In the genomic region with DNA sequence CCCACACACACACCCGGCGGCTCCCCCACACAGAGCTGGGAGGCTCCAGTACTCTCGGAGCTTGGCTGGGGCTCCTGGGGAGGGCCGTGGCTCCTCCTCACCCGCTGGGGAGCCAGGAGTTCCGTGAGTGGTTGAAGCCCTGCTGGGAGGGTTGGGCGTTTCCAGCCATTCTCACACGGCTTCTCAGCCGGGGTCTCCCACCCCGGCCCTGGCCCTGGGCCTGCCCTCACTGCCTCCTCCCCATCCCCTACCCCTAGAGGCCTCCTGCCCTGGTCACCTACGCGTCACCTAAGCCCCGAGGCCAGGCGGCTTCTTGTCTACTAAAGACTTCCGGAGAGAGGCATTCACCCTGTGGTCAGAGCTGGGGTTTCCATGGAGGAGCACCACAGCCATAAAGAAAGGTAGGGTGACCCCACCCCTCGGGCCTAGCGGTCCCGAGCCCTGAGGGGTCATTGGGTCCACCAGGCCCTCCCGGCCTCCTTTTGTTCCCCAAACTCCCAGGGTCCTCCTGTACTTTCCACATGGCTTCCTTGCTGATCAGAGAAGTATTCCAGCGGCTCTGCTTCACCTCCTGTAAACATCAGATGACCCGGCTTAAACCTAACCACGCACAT, we compare ENCODE assay signal across 1 cellular context.
A peak's percentile ranks its signal among the peaks of the same experiment; 100 is the strongest.
TF ChIP-seq lines count a peak whose summit lies in the region.

No MANE protein-coding gene starts in this region.

TF ChIP-seq in HepG2, 621 proteins besides CTCF, POLR2A, EP300 and RAD21 (continued from another document and continues in another):
- no peak for TF ChIP-seq NCOR1 (IDR thresholded peaks at IDR 0.05; ENCODE audit: borderline replicate concordance, low read length)
- peak; percentile 85 for TF ChIP-seq RXRA (CRISPR knock-in tag; IDR thresholded peaks at IDR 0.05)
- no peak for TF ChIP-seq JUN (CRISPR knock-in tag; IDR thresholded peaks at IDR 0.05)
- TF ChIP-seq ZNF766 (CRISPR knock-in tag; IDR thresholded peaks at IDR 0.05; ENCODE audit: borderline replicate concordance): no peak
- TF ChIP-seq SMC3 (IDR thresholded peaks at IDR 0.05; ENCODE audit: low read length): 0 out of 2 replicates have a peak, but pooled peaks have one; percentile 8
- TF ChIP-seq KLF13 (CRISPR knock-in tag; IDR thresholded peaks at IDR 0.05): no peak
- TF ChIP-seq ZNF879 (CRISPR knock-in tag; IDR thresholded peaks at IDR 0.05): peak; percentile 72; the same call in 1 of the 2 replicates
- peak; percentile 24; the same call in 1 of the 2 replicates for TF ChIP-seq ZNF12 (CRISPR knock-in tag; IDR thresholded peaks at IDR 0.05)
- TF ChIP-seq, protein P1, sequence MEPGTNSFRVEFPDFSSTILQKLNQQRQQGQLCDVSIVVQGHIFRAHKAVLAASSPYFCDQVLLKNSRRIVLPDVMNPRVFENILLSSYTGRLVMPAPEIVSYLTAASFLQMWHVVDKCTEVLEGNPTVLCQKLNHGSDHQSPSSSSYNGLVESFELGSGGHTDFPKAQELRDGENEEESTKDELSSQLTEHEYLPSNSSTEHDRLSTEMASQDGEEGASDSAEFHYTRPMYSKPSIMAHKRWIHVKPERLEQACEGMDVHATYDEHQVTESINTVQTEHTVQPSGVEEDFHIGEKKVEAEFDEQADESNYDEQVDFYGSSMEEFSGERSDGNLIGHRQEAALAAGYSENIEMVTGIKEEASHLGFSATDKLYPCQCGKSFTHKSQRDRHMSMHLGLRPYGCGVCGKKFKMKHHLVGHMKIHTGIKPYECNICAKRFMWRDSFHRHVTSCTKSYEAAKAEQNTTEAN (CRISPR knock-in tag; conservative IDR thresholded peaks at IDR 0.05): no peak
- no peak for TF ChIP-seq ZNF205 (CRISPR knock-in tag; IDR thresholded peaks at IDR 0.05)
- TF ChIP-seq HHEX (CRISPR knock-in tag; IDR thresholded peaks at IDR 0.05): no peak
- no peak for TF ChIP-seq IKZF4 (CRISPR knock-in tag; IDR thresholded peaks at IDR 0.05; ENCODE audit: borderline replicate concordance, low read depth, not compliant biosample characterization)
- TF ChIP-seq PRMT3 (CRISPR knock-in tag; IDR thresholded peaks at IDR 0.05; ENCODE audit: borderline replicate concordance, low read depth): no peak; the same call in 1 of the 2 replicates
- no peak for TF ChIP-seq JUND (CRISPR knock-in tag; IDR thresholded peaks at IDR 0.05)
- TF ChIP-seq ELF1 (CRISPR knock-in tag; IDR thresholded peaks at IDR 0.05): peak; percentile 37; the same call in 1 of the 2 replicates
- TF ChIP-seq, protein P2, sequence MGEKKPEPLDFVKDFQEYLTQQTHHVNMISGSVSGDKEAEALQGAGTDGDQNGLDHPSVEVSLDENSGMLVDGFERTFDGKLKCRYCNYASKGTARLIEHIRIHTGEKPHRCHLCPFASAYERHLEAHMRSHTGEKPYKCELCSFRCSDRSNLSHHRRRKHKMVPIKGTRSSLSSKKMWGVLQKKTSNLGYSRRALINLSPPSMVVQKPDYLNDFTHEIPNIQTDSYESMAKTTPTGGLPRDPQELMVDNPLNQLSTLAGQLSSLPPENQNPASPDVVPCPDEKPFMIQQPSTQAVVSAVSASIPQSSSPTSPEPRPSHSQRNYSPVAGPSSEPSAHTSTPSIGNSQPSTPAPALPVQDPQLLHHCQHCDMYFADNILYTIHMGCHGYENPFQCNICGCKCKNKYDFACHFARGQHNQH (CRISPR knock-in tag; IDR thresholded peaks at IDR 0.05): peak; percentile 67; the same call in 1 of the 2 replicates
- TF ChIP-seq, protein P3, sequence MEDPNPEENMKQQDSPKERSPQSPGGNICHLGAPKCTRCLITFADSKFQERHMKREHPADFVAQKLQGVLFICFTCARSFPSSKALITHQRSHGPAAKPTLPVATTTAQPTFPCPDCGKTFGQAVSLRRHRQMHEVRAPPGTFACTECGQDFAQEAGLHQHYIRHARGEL (CRISPR knock-in tag; IDR thresholded peaks at IDR 0.05): peak; percentile 79; the same call in 1 of the 2 replicates
- TF ChIP-seq, protein P4, sequence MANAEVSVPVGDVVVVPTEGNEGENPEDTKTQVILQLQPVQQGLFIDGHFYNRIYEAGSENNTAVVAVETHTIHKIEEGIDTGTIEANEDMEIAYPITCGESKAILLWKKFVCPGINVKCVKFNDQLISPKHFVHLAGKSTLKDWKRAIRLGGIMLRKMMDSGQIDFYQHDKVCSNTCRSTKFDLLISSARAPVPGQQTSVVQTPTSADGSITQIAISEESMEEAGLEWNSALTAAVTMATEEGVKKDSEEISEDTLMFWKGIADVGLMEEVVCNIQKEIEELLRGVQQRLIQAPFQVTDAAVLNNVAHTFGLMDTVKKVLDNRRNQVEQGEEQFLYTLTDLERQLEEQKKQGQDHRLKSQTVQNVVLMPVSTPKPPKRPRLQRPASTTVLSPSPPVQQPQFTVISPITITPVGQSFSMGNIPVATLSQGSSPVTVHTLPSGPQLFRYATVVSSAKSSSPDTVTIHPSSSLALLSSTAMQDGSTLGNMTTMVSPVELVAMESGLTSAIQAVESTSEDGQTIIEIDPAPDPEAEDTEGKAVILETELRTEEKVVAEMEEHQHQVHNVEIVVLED (CRISPR knock-in tag; IDR thresholded peaks at IDR 0.05; ENCODE audit: borderline replicate concordance): no peak
- TF ChIP-seq, protein P5, sequence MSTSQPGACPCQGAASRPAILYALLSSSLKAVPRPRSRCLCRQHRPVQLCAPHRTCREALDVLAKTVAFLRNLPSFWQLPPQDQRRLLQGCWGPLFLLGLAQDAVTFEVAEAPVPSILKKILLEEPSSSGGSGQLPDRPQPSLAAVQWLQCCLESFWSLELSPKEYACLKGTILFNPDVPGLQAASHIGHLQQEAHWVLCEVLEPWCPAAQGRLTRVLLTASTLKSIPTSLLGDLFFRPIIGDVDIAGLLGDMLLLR (CRISPR knock-in tag; IDR thresholded peaks at IDR 0.05): no peak
- TF ChIP-seq ZZZ3 (CRISPR knock-in tag; IDR thresholded peaks at IDR 0.05; ENCODE audit: borderline replicate concordance): no peak
- no peak for TF ChIP-seq ZNF570 (CRISPR knock-in tag; IDR thresholded peaks at IDR 0.05; ENCODE audit: borderline replicate concordance)
- TF ChIP-seq, protein P6, sequence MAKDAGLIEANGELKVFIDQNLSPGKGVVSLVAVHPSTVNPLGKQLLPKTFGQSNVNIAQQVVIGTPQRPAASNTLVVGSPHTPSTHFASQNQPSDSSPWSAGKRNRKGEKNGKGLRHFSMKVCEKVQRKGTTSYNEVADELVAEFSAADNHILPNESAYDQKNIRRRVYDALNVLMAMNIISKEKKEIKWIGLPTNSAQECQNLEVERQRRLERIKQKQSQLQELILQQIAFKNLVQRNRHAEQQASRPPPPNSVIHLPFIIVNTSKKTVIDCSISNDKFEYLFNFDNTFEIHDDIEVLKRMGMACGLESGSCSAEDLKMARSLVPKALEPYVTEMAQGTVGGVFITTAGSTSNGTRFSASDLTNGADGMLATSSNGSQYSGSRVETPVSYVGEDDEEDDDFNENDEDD (CRISPR knock-in tag; IDR thresholded peaks at IDR 0.05; ENCODE audit: borderline replicate concordance): peak; percentile 62; the same call in 1 of the 2 replicates
- TF ChIP-seq, protein P7, sequence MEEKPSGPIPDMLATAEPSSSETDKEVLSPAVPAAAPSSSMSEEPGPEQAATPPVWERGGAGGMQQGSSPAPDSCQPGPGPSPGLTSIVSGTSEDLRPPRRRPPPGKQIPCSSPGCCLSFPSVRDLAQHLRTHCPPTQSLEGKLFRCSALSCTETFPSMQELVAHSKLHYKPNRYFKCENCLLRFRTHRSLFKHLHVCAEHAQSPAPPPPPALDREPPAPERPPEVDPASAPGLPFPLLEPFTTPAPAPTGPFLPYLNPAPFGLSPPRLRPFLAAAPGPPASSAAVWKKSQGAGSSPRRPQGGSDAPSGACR (CRISPR knock-in tag; IDR thresholded peaks at IDR 0.05): peak; percentile 56; the same call in 1 of the 2 replicates
- TF ChIP-seq, protein P8, sequence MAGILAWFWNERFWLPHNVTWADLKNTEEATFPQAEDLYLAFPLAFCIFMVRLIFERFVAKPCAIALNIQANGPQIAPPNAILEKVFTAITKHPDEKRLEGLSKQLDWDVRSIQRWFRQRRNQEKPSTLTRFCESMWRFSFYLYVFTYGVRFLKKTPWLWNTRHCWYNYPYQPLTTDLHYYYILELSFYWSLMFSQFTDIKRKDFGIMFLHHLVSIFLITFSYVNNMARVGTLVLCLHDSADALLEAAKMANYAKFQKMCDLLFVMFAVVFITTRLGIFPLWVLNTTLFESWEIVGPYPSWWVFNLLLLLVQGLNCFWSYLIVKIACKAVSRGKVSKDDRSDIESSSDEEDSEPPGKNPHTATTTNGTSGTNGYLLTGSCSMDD (CRISPR knock-in tag; IDR thresholded peaks at IDR 0.05): no peak
- TF ChIP-seq, protein P9, sequence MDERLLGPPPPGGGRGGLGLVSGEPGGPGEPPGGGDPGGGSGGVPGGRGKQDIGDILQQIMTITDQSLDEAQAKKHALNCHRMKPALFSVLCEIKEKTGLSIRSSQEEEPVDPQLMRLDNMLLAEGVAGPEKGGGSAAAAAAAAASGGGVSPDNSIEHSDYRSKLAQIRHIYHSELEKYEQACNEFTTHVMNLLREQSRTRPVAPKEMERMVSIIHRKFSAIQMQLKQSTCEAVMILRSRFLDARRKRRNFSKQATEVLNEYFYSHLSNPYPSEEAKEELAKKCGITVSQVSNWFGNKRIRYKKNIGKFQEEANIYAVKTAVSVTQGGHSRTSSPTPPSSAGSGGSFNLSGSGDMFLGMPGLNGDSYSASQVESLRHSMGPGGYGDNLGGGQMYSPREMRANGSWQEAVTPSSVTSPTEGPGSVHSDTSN (CRISPR knock-in tag; IDR thresholded peaks at IDR 0.05): no peak
- TF ChIP-seq PITX1 (CRISPR knock-in tag; IDR thresholded peaks at IDR 0.05): peak; percentile 55; the same call in 1 of the 2 replicates
- TF ChIP-seq MTA1 (CRISPR knock-in tag; IDR thresholded peaks at IDR 0.05; ENCODE audit: borderline replicate concordance): peak; percentile 45; the same call in 1 of the 2 replicates
- TF ChIP-seq CBX5 (CRISPR knock-in tag; IDR thresholded peaks at IDR 0.05; ENCODE audit: borderline replicate concordance): no peak
- TF ChIP-seq, protein P10, sequence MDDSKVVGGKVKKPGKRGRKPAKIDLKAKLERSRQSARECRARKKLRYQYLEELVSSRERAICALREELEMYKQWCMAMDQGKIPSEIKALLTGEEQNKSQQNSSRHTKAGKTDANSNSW (CRISPR knock-in tag; IDR thresholded peaks at IDR 0.05; ENCODE audit: borderline replicate concordance): peak; percentile 30; the same call in 1 of the 2 replicates
- TF ChIP-seq SETDB1 (CRISPR knock-in tag; IDR thresholded peaks at IDR 0.05; ENCODE audit: borderline replicate concordance): no peak
- TF ChIP-seq, protein P11, sequence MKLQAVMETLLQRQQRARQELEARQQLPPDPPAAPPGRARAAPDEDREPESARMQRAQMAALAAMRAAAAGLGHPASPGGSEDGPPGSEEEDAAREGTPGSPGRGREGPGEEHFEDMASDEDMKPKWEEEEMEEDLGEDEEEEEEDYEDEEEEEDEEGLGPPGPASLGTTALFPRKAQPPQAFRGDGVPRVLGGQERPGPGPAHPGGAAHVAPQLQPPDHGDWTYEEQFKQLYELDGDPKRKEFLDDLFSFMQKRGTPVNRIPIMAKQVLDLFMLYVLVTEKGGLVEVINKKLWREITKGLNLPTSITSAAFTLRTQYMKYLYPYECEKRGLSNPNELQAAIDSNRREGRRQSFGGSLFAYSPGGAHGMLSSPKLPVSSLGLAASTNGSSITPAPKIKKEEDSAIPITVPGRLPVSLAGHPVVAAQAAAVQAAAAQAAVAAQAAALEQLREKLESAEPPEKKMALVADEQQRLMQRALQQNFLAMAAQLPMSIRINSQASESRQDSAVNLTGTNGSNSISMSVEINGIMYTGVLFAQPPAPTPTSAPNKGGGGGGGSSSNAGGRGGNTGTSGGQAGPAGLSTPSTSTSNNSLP (IDR thresholded peaks at IDR 0.05; ENCODE audit: low read depth, low read length): 0 out of 2 replicates have a peak, but pooled peaks have one; percentile 10
- no peak for TF ChIP-seq ZNF550 (CRISPR knock-in tag; IDR thresholded peaks at IDR 0.05; ENCODE audit: borderline replicate concordance)
- TF ChIP-seq MZF1 (CRISPR knock-in tag; IDR thresholded peaks at IDR 0.05; ENCODE audit: borderline replicate concordance): no peak
- TF ChIP-seq ZNF563 (CRISPR knock-in tag; IDR thresholded peaks at IDR 0.05): peak; percentile 83
- TF ChIP-seq, protein P12, sequence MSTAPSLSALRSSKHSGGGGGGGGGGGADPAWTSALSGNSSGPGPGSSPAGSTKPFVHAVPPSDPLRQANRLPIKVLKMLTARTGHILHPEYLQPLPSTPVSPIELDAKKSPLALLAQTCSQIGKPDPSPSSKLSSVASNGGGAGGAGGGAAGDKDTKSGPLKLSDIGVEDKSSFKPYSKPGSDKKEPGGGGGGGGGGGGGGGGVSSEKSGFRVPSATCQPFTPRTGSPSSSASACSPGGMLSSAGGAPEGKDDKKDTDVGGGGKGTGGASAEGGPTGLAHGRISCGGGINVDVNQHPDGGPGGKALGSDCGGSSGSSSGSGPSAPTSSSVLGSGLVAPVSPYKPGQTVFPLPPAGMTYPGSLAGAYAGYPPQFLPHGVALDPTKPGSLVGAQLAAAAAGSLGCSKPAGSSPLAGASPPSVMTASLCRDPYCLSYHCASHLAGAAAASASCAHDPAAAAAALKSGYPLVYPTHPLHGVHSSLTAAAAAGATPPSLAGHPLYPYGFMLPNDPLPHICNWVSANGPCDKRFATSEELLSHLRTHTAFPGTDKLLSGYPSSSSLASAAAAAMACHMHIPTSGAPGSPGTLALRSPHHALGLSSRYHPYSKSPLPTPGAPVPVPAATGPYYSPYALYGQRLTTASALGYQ (CRISPR knock-in tag; IDR thresholded peaks at IDR 0.05): no peak
- TF ChIP-seq, protein P13, sequence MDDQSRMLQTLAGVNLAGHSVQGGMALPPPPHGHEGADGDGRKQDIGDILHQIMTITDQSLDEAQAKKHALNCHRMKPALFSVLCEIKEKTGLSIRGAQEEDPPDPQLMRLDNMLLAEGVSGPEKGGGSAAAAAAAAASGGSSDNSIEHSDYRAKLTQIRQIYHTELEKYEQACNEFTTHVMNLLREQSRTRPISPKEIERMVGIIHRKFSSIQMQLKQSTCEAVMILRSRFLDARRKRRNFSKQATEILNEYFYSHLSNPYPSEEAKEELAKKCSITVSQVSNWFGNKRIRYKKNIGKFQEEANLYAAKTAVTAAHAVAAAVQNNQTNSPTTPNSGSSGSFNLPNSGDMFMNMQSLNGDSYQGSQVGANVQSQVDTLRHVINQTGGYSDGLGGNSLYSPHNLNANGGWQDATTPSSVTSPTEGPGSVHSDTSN (CRISPR knock-in tag; IDR thresholded peaks at IDR 0.05; ENCODE audit: borderline replicate concordance): no peak
- TF ChIP-seq, protein P14, sequence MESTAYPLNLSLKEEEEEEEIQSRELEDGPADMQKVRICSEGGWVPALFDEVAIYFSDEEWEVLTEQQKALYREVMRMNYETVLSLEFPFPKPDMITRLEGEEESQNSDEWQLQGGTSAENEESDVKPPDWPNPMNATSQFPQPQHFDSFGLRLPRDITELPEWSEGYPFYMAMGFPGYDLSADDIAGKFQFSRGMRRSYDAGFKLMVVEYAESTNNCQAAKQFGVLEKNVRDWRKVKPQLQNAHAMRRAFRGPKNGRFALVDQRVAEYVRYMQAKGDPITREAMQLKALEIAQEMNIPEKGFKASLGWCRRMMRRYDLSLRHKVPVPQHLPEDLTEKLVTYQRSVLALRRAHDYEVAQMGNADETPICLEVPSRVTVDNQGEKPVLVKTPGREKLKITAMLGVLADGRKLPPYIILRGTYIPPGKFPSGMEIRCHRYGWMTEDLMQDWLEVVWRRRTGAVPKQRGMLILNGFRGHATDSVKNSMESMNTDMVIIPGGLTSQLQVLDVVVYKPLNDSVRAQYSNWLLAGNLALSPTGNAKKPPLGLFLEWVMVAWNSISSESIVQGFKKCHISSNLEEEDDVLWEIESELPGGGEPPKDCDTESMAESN (CRISPR knock-in tag; conservative IDR thresholded peaks at IDR 0.05): 0 out of 2 replicates have a peak, but pooled peaks have one; percentile 20
- TF ChIP-seq SNAI1 (CRISPR knock-in tag; IDR thresholded peaks at IDR 0.05; ENCODE audit: borderline replicate concordance): no peak
- no peak for TF ChIP-seq BRD4 (CRISPR knock-in tag; IDR thresholded peaks at IDR 0.05)
- no peak for TF ChIP-seq ZNF264 (CRISPR knock-in tag; IDR thresholded peaks at IDR 0.05)
- TF ChIP-seq FIP1L1 (IDR thresholded peaks at IDR 0.05; ENCODE audit: borderline replicate concordance, insufficient read depth, low read depth, low read length): no peak
- no peak for TF ChIP-seq ZSCAN20 (CRISPR knock-in tag; IDR thresholded peaks at IDR 0.05; ENCODE audit: borderline replicate concordance)
